ENCODE assay signal across 12 cellular contexts in the genomic region with DNA sequence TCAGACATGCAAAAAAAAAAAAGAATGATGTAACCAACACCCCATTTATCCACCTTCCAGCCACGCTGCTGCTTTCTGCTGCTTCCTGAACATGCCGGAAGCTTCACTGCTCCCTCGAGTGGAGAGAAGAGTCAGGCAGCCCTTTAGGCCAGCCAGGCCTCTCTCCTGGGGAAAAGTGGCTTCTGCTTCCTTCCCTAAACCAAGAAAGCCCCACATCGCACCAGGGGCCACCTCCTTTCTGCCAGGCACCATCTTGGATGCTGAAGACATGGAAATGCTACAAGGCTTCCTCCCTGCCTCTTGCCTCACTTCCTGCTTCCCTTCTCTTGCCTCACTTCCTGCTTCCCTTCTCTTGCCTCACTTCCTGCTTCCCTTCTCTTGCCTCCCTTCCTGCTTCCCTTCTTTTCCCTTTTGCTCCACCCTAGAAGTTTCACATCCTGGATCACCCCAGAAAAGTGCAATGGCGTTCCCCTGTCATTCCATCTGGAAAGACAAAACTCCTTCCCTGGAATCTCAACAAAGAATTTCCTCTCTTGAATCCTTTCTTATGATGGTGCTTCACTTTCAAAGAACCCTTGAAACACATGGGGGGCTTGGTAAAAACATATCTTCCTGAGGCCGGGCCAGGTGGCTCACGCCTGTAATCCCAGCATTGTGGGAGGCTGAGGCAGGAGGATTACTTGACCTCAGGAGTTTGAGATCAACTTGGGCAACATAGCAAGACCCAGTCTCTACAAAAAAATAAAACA. TPM values are rescaled to one million over a fixed set of nuclear protein-coding genes. Genes with fewer than 3 reads are reported as not detected.
A peak's percentile ranks its signal among the peaks of the same experiment; 100 is the strongest.
DNase-seq lines count a peak whose midpoint lies in the region; ATAC-seq and TF ChIP-seq lines count a peak whose summit lies in the region.
"Had no signal": no experiment of that assay in that cellular context is flagged by ENCODE, and none has a peak within 500 bp of the region (broad histone marks: within the 10 kb centered on the region; RNA-seq: fewer than 3 reads in every experiment).

No MANE protein-coding gene starts in this region.

- no peak overlapping the region for H3K4me2 ChIP-seq in IMR-90 (ENCODE audit: low read depth, low read length)

- no peak for TF ChIP-seq CTCF in IMR-90 (conservative IDR thresholded peaks at IDR 0.05; ENCODE audit: low read depth, low read length)
- no peak for TF ChIP-seq CTCF in CD14-positive monocyte (IDR thresholded peaks at IDR 0.05)
- no peak for TF ChIP-seq CTCF in tibial nerve (IDR thresholded peaks at IDR 0.05)

- in situ Hi-C loops in IMR-90 (cut with MboI; ENCODE audit: low sequenced_read_pairs): no loop called here

- no peak for TF ChIP-seq RAD21 in IMR-90 (IDR thresholded peaks at IDR 0.05; ENCODE audit: low read length)

- H3K4ac ChIP-seq in IMR-90 (ENCODE audit: low read depth, low read length): no peak overlapping the region

- no peak for ATAC-seq in activated CD4-positive, alpha-beta T cell treated with anti-CD3 and anti-CD28 coated beads for 36 hours
- no peak for ATAC-seq in IMR-90 (ENCODE audit: low read depth)
- peak in 1 of 2 donors; percentile 27 for ATAC-seq in natural killer cell treated with Interleukin-12 subunit alpha and Interleukin-12 subunit beta and Interleukin-15 and Interleukin-18, amount 100 ng/mL, for 72 hours
- ATAC-seq: gastroesophageal sphincter had no signal

- BruUV-seq in IMR-90 (replicated peaks; lab: Mats Ljungman, UMichigan): no TSS peak

- no peaks in the 10 kb centered on the region for H4K20me1 ChIP-seq in IMR-90 (ENCODE audit: insufficient read depth, low read length)

- H3K56ac ChIP-seq in IMR-90 (ENCODE audit: extremely low read depth, insufficient read depth, low read length): no peak overlapping the region

- dilution Hi-C loops in IMR-90 (cut with HindIII; ENCODE audit: low sequenced_read_pairs, unreplicated experiment): no loop called here

- no peak overlapping the region for H2AK5ac ChIP-seq in IMR-90 (ENCODE audit: low read depth, low read length)

- no peak overlapping the region for H3K14ac ChIP-seq in IMR-90 (replicated peaks; ENCODE audit: low read depth, low read length)

- WGBS in IMR-90 (ENCODE audit: extremely low coverage in 2 of 2, insufficient read length in 1 of 2), 2 experiments: 100% methylated on average over 1 of the region's 7 CpGs; no CpG with 5 or more reads in 1 of the 2 experiments
- 86 to 88% methylated on average over 7 of the region's 7 CpGs for WGBS in tibial nerve, 2 donors

- TF ChIP-seq EP300 in tibial nerve (IDR thresholded peaks at IDR 0.05): no peak

- no peak overlapping the region for H3K4me3 ChIP-seq in IMR-90 (ENCODE audit: insufficient read depth, low read depth, low read length)
- no peak overlapping the region for H3K4me3 ChIP-seq in tibial nerve
- H3K4me3 ChIP-seq: gastroesophageal sphincter had no signal

- H3K27ac Mint-ChIP-seq in activated CD4-positive, alpha-beta T cell treated with anti-CD3 and anti-CD28 coated beads for 36 hours: peak overlapping the region; percentile 67
- H3K27ac Mint-ChIP-seq in activated T-helper 1 cell treated with anti-CD3 and anti-CD28 coated beads, Interleukin-12 subunit alpha, Interleukin-12 subunit beta, Interleukin-2, Interleukin-4 antibody, amounts not matched to agents 30 ng/mL and 10 ng/mL and 1 ng/mL, durations not matched to agents 14 hours and 24 hours and 36 hours: peak overlapping the region; percentile 64
- H3K27ac Mint-ChIP-seq in natural killer cell treated with Interleukin-12 subunit alpha and Interleukin-12 subunit beta and Interleukin-15 and Interleukin-18, amount 100 ng/mL, for 72 hours: peak overlapping the region; percentile 86 to 93
- H3K27ac Mint-ChIP-seq in CD14-positive monocyte: peak overlapping the region in 2 of 7 donors; percentile 30 to 71

- H2BK15ac ChIP-seq in IMR-90 (ENCODE audit: low read depth, low read length): no peak overlapping the region

- no peak overlapping the region for H3K4me3 Mint-ChIP-seq in activated CD4-positive, alpha-beta T cell treated with anti-CD3 and anti-CD28 coated beads for 36 hours
- H3K4me3 Mint-ChIP-seq in activated T-helper 1 cell treated with anti-CD3 and anti-CD28 coated beads, Interleukin-12 subunit alpha, Interleukin-12 subunit beta, Interleukin-2, Interleukin-4 antibody, amounts not matched to agents 30 ng/mL and 10 ng/mL and 1 ng/mL, durations not matched to agents 14 hours and 24 hours and 36 hours: no peak overlapping the region
- H3K4me3 Mint-ChIP-seq in natural killer cell treated with Interleukin-12 subunit alpha and Interleukin-12 subunit beta and Interleukin-15 and Interleukin-18, amount 100 ng/mL, for 72 hours: peak overlapping the region; percentile 64
- no peak overlapping the region for H3K4me3 Mint-ChIP-seq in CD14-positive monocyte

- POLR2A ChIA-PET in activated CD4-positive, alpha-beta T cell treated with anti-CD3 and anti-CD28 coated beads for 36 hours (lab: Charles Lee): no interaction called here
- POLR2A ChIA-PET in IMR-90 (lab: Charles Lee; ENCODE audit: unreplicated experiment): no interaction called here

- DNase-seq in activated CD4-positive, alpha-beta T cell treated with anti-CD3 and anti-CD28 coated beads for 36 hours: no peak
- no peak for DNase-seq in activated CD4-positive, alpha-beta T cell treated with anti-CD3 and anti-CD28 coated beads, Interleukin-2, amount 50 U/mL, for 48 hours
- DNase-seq in IMR-90: no peak
- DNase-seq in activated T-helper 1 cell treated with anti-CD3 and anti-CD28 coated beads, Interleukin-12 subunit alpha, Interleukin-12 subunit beta, Interleukin-2, Interleukin-4 antibody, amounts not matched to agents 30 ng/mL and 10 ng/mL and 1 ng/mL, durations not matched to agents 14 hours and 24 hours and 36 hours (ENCODE audit: low spot score): no peak
- DNase-seq in natural killer cell treated with Interleukin-12 subunit alpha and Interleukin-12 subunit beta and Interleukin-15 and Interleukin-18, amount 100 ng/mL, for 72 hours (ENCODE audit: low spot score): no peak
- DNase-seq in CD14-positive monocyte (ENCODE audit: low spot score): no peak
- DNase-seq in tibial nerve (ENCODE audit: low spot score in 2 of 2): no peak
- no peak for DNase-seq in OCI-M2 (lab: John Stamatoyannopoulos, UW; ENCODE audit: unreplicated experiment)
- DNase-seq: effector CD4-positive, alpha-beta T cell; stimulated activated CD4-positive, alpha-beta T cell treated with anti-CD3 and anti-CD28 coated beads, Interleukin-1b, Interleukin-23, amount 100 ng/mL, for 48 hours had no signal

- H3K27ac ChIP-seq in IMR-90 (ENCODE audit: insufficient read depth, low read length) (no peak overlapping the region), tibial nerve (no peak overlapping the region)
- H3K27ac ChIP-seq: gastroesophageal sphincter had no signal

- H3K23ac ChIP-seq in IMR-90 (ENCODE audit: low read depth, low read length): no peak overlapping the region

- peaks cover 26% of the 10 kb centered on the region for H3K4me1 Mint-ChIP-seq in activated CD4-positive, alpha-beta T cell treated with anti-CD3 and anti-CD28 coated beads for 36 hours
- H3K4me1 Mint-ChIP-seq in activated T-helper 1 cell treated with anti-CD3 and anti-CD28 coated beads, Interleukin-12 subunit alpha, Interleukin-12 subunit beta, Interleukin-2, Interleukin-4 antibody, amounts not matched to agents 30 ng/mL and 10 ng/mL and 1 ng/mL, durations not matched to agents 14 hours and 24 hours and 36 hours (ENCODE audit: low read depth): peaks cover 47% of the 10 kb centered on the region
- peaks cover 37 to 56% of the 10 kb centered on the region in 2 donors for H3K4me1 Mint-ChIP-seq in natural killer cell treated with Interleukin-12 subunit alpha and Interleukin-12 subunit beta and Interleukin-15 and Interleukin-18, amount 100 ng/mL, for 72 hours (ENCODE audit: low read depth in 2 of 2)
- peaks cover 4% of the 10 kb centered on the region for H3K4me1 Mint-ChIP-seq in CD14-positive monocyte

- intact Hi-C loops in activated CD4-positive, alpha-beta T cell treated with anti-CD3 and anti-CD28 coated beads for 36 hours (cut with DNase I, micrococcal nuclease): loop anchor here in 1 of 2 experiments (5.0 kb wide), 1 partner anchor 35 kb away; no protein-coding TSS in a partner anchor
- intact Hi-C loops in IMR-90 (cut with micrococcal nuclease) (no loop called here), CD14-positive monocyte (cut with micrococcal nuclease) (no loop called here)
- intact Hi-C loops in activated T-helper 1 cell treated with anti-CD3 and anti-CD28 coated beads, Interleukin-12 subunit alpha, Interleukin-12 subunit beta, Interleukin-2, Interleukin-4 antibody, amounts not matched to agents 30 ng/mL and 10 ng/mL and 1 ng/mL, durations not matched to agents 14 hours and 24 hours and 36 hours (cut with micrococcal nuclease): loop anchor here (5.0 kb wide), 1 partner anchor 80 kb away; no protein-coding TSS in a partner anchor

- no peak overlapping the region for H4K5ac ChIP-seq in IMR-90 (ENCODE audit: low read depth, low read length)

- peaks cover 24% of the 10 kb centered on the region for H3K9me3 Mint-ChIP-seq in activated CD4-positive, alpha-beta T cell treated with anti-CD3 and anti-CD28 coated beads for 36 hours (ENCODE audit: low read depth)
- H3K9me3 Mint-ChIP-seq in activated T-helper 1 cell treated with anti-CD3 and anti-CD28 coated beads, Interleukin-12 subunit alpha, Interleukin-12 subunit beta, Interleukin-2, Interleukin-4 antibody, amounts not matched to agents 30 ng/mL and 10 ng/mL and 1 ng/mL, durations not matched to agents 14 hours and 24 hours and 36 hours: peaks cover 24% of the 10 kb centered on the region
- H3K9me3 Mint-ChIP-seq in natural killer cell treated with Interleukin-12 subunit alpha and Interleukin-12 subunit beta and Interleukin-15 and Interleukin-18, amount 100 ng/mL, for 72 hours: peaks cover 13% of the 10 kb centered on the region
- peaks cover 7 to 24% (median 11%) of the 10 kb centered on the region in 7 donors for H3K9me3 Mint-ChIP-seq in CD14-positive monocyte

- TF ChIP-seq POLR2A in IMR-90 (IDR thresholded peaks at IDR 0.05; ENCODE audit: low read depth, low read length) (no peak), tibial nerve (IDR thresholded peaks at IDR 0.05) (no peak)

- H4K91ac ChIP-seq in IMR-90 (ENCODE audit: insufficient read depth, low read depth, low read length): no peak overlapping the region; the same call in 1 of the 2 replicates

- H3K27me3 ChIP-seq in IMR-90 (ENCODE audit: control insufficient read depth, insufficient read depth, low read length) (peaks cover 6% of the 10 kb centered on the region; the same call in 1 of the 2 replicates), tibial nerve (no peaks in the 10 kb centered on the region)

- no peaks in the 10 kb centered on the region for H3K79me1 ChIP-seq in IMR-90 (ENCODE audit: low read depth in 1 of 2, low read length in 2 of 2)

- H3K4me1 ChIP-seq in IMR-90 (ENCODE audit: control insufficient read depth, insufficient read depth, low read length): peaks cover 4% of the 10 kb centered on the region
- peaks cover 0 to 6% (median 0%) of the 10 kb centered on the region in 4 donors for H3K4me1 ChIP-seq in tibial nerve
- H3K4me1 ChIP-seq: gastroesophageal sphincter had no signal

- no peak overlapping the region for H3K9ac ChIP-seq in IMR-90 (ENCODE audit: low read depth, low read length)

- H4K8ac ChIP-seq in IMR-90 (ENCODE audit: low read depth in 2 of 2, low read length in 2 of 2): peak overlapping the region in 1 of 2 experiments; percentile 73; a peak in 2 of 4 replicates

- no peaks in the 10 kb centered on the region for H3K36me3 ChIP-seq in IMR-90 (ENCODE audit: control insufficient read depth, insufficient read depth, low read length)
- no peaks in the 10 kb centered on the region for H3K36me3 ChIP-seq in tibial nerve
- H3K36me3 ChIP-seq: gastroesophageal sphincter had no signal

- no peak overlapping the region for H2BK5ac ChIP-seq in IMR-90 (ENCODE audit: low read depth, low read length, poor library complexity, severe bottlenecking)

- no peak overlapping the region for H2BK120ac ChIP-seq in IMR-90 (ENCODE audit: low read depth, low read length)

- H3K9me3 ChIP-seq in IMR-90 (ENCODE audit: control insufficient read depth, insufficient read depth, low read length) (peaks cover 13% of the 10 kb centered on the region), tibial nerve (peaks cover 0 to 28% (median 2%) of the 10 kb centered on the region in 4 donors)

- CTCF ChIA-PET in activated CD4-positive, alpha-beta T cell treated with anti-CD3 and anti-CD28 coated beads for 36 hours (lab: Charles Lee): interaction anchor here (1.0 to 1.1 kb wide), 3 partner anchors 30 to 79 kb away, joined by 3 to 4 read pairs (median 3); no protein-coding TSS in a partner anchor
- CTCF ChIA-PET in IMR-90 (lab: Yijun Ruan, JAX): no interaction called here

- H3K27me3 Mint-ChIP-seq in activated CD4-positive, alpha-beta T cell treated with anti-CD3 and anti-CD28 coated beads for 36 hours: peaks cover 5% of the 10 kb centered on the region
- no peaks in the 10 kb centered on the region for H3K27me3 Mint-ChIP-seq in activated T-helper 1 cell treated with anti-CD3 and anti-CD28 coated beads, Interleukin-12 subunit alpha, Interleukin-12 subunit beta, Interleukin-2, Interleukin-4 antibody, amounts not matched to agents 30 ng/mL and 10 ng/mL and 1 ng/mL, durations not matched to agents 14 hours and 24 hours and 36 hours (ENCODE audit: insufficient read depth)
- peaks cover 5 to 7% of the 10 kb centered on the region in 2 donors for H3K27me3 Mint-ChIP-seq in natural killer cell treated with Interleukin-12 subunit alpha and Interleukin-12 subunit beta and Interleukin-15 and Interleukin-18, amount 100 ng/mL, for 72 hours
- H3K27me3 Mint-ChIP-seq in CD14-positive monocyte (ENCODE audit: low read depth in 3 of 3): peaks cover 1 to 3% (median 2%) of the 10 kb centered on the region in 3 donors

- no peaks in the 10 kb centered on the region for H3K9me1 ChIP-seq in IMR-90 (ENCODE audit: insufficient read depth, low read length)

- peaks cover 18% of the 10 kb centered on the region for H3K36me3 Mint-ChIP-seq in activated CD4-positive, alpha-beta T cell treated with anti-CD3 and anti-CD28 coated beads for 36 hours (ENCODE audit: low read depth)
- H3K36me3 Mint-ChIP-seq in activated T-helper 1 cell treated with anti-CD3 and anti-CD28 coated beads, Interleukin-12 subunit alpha, Interleukin-12 subunit beta, Interleukin-2, Interleukin-4 antibody, amounts not matched to agents 30 ng/mL and 10 ng/mL and 1 ng/mL, durations not matched to agents 14 hours and 24 hours and 36 hours (ENCODE audit: low read depth): peaks cover 31% of the 10 kb centered on the region
- peaks cover 23% of the 10 kb centered on the region for H3K36me3 Mint-ChIP-seq in natural killer cell treated with Interleukin-12 subunit alpha and Interleukin-12 subunit beta and Interleukin-15 and Interleukin-18, amount 100 ng/mL, for 72 hours
- no peaks in the 10 kb centered on the region for H3K36me3 Mint-ChIP-seq in CD14-positive monocyte

- peak overlapping the region; percentile 81 for H2AFZ ChIP-seq in IMR-90 (replicated peaks; ENCODE audit: low read length, poor library complexity)

- no peak overlapping the region for H2BK20ac ChIP-seq in IMR-90 (ENCODE audit: low read depth, low read length)

- H2AK9ac ChIP-seq in IMR-90 (replicated peaks; ENCODE audit: low read depth, low read length, poor library complexity): no peak overlapping the region

- H3K18ac ChIP-seq in IMR-90 (ENCODE audit: low read depth, low read length): no peak overlapping the region

RNA-seq across cellular contexts. Expression of a gene that starts 18.7 kb away (rescaled TPM):
- total RNA-seq in activated CD4-positive, alpha-beta T cell treated with anti-CD3 and anti-CD28 coated beads for 36 hours: 10 to 100 TPM; 15.7 to 16.3 TPM
- total RNA-seq in IMR-90 (2012; rRNA removed): under 0.01 TPM in 2 replicates
- 0.31 and 0.37 TPM in 2 replicates for polyA plus RNA-seq in IMR-90 (2012; rRNA removed)
- 0.35 and 0.56 TPM in 2 replicates for polyA plus RNA-seq in IMR-90 (2012; cell fraction: cytosol; rRNA removed)
- polyA plus RNA-seq in IMR-90 (2012; cell fraction: nucleus; rRNA removed; ENCODE audit: low replicate concordance): 0.54 and 0.72 TPM in 2 replicates
- 26.9 and 27.9 TPM in 2 replicates for total RNA-seq in activated T-helper 1 cell treated with anti-CD3 and anti-CD28 coated beads, Interleukin-12 subunit alpha, Interleukin-12 subunit beta, Interleukin-2, Interleukin-4 antibody, amounts not matched to agents 30 ng/mL and 10 ng/mL and 1 ng/mL, durations not matched to agents 14 hours and 24 hours and 36 hours
- total RNA-seq in natural killer cell treated with Interleukin-12 subunit alpha and Interleukin-12 subunit beta and Interleukin-15 and Interleukin-18, amount 100 ng/mL, for 72 hours: 10 to 100 TPM; 16.3 to 77.3 TPM
- polyA plus RNA-seq in CD14-positive monocyte: 10 to 100 TPM; 11.8 to 11.9 TPM
- 1 to 10 TPM in 2 of 4 donors, under 1 TPM in 1, not detected in 1; 0.84 to 4.9 (median 1.8) TPM for total RNA-seq in tibial nerve
- total RNA-seq: renal cortical epithelial cell had no signal
